ENCODE assay signal across 21 cellular contexts in genomic region chr18:22585821-22586220, GRCh38.
DNase-seq lines count a peak whose midpoint lies in the region; ATAC-seq, FAIRE-seq and TF ChIP-seq lines count a peak whose summit lies in the region.
"Had no signal": no experiment of that assay in that cellular context is flagged by ENCODE, and none has a peak within 500 bp of the region (broad histone marks: within the 10 kb centered on the region; RNA-seq: fewer than 3 reads in every experiment).

No MANE protein-coding gene starts in this region.

- H3K4me3 ChIP-seq in liver (ENCODE audit: low read depth in 1 of 3, low read length in 3 of 3) = no peak overlapping the region
- no peak overlapping the region for H3K4me3 ChIP-seq in HepG2 (replicated peaks in 1 of 3; ENCODE audit: insufficient read depth in 1 of 3, low read depth in 2 of 3, low read length in 3 of 3)
- no peak overlapping the region for H3K4me3 ChIP-seq in epithelial cell of esophagus (ENCODE audit: low read length)
- H3K4me3 ChIP-seq in right lobe of liver = no peak overlapping the region
- no peak overlapping the region for H3K4me3 ChIP-seq in small intestine (ENCODE audit: low read depth in 1 of 2, low read length in 2 of 2)
- H3K4me3 ChIP-seq: BLaER1 treated with 17β-estradiol and CSF1 and Interleukin-3, amounts not matched to agents 10 nM and 100 nM; GM12878; GM23338 had no signal

- POLR2A ChIA-PET in HepG2 (lab: Yijun Ruan, JAX) = no interaction called here

- no peak for ATAC-seq in HepG2
- ATAC-seq in right lobe of liver = peak; percentile 58 to 83 (median 69)
- no peak for ATAC-seq in GM18907 (IDR thresholded peaks at IDR 0.05; ENCODE audit: unreplicated experiment)
- ATAC-seq: GM12878, GM23338, HCT116 had no signal

- H3K27ac ChIP-seq in liver (ENCODE audit: low read depth in 1 of 2, low read length in 2 of 2) (peak overlapping the region in 1 of 2 donors; percentile 28), HepG2 (ENCODE audit: extremely low read length, insufficient read depth, low read length) (no peak overlapping the region), right lobe of liver (peak overlapping the region in 2 of 3 donors; percentile 48 to 63), small intestine (ENCODE audit: low read depth in 1 of 2, low read length in 1 of 2) (no peak overlapping the region)
- H3K27ac ChIP-seq: 22Rv1; BLaER1 treated with 17β-estradiol and CSF1 and Interleukin-3, amounts not matched to agents 10 nM and 100 nM had no signal

- no peaks in the 10 kb centered on the region for H3K79me2 ChIP-seq in HepG2 (ENCODE audit: insufficient read depth, low read length)

- no peaks in the 10 kb centered on the region for H3K9me3 ChIP-seq in liver (ENCODE audit: control insufficient read depth in 4 of 4, low read length in 3 of 4)
- no peaks in the 10 kb centered on the region for H3K9me3 ChIP-seq in HepG2 (ENCODE audit: low read length)
- no peaks in the 10 kb centered on the region for H3K9me3 ChIP-seq in right lobe of liver
- H3K9me3 ChIP-seq in small intestine (ENCODE audit: control insufficient read depth, low read depth) = no peaks in the 10 kb centered on the region

- CTCF ChIA-PET in HepG2 (lab: Yijun Ruan, JAX; ENCODE audit: low intra/inter-chr PET ratio, low total read pairs) = no interaction called here

- DNase-seq in HepG2 (ENCODE audit: low spot score) (no peak), epithelial cell of esophagus (ENCODE audit: low read depth) (peak; percentile 38), right lobe of liver (no peak), small intestine (peak; percentile 17), EL (no peak)
- no peak for DNase-seq in stimulated activated naive CD4-positive, alpha-beta T cell treated with Interleukin-2 at 50 U/mL for 16 hours (lab: John Stamatoyannopoulos, UW)
- DNase-seq: CD4-positive, alpha-beta T cell; CD8-positive, alpha-beta memory T cell; DMS 273 treated with DMSO at 0.1 percent for 48 hours; DND-41; GDM1; H9 had no signal

- H3K9ac ChIP-seq in liver (ENCODE audit: low read depth in 1 of 2, low read length in 2 of 2) (no peak overlapping the region), HepG2 (ENCODE audit: insufficient read depth, low read depth, low read length) (no peak overlapping the region)
- H3K9ac ChIP-seq: BLaER1 treated with 17β-estradiol and CSF1 and Interleukin-3, amounts not matched to agents 10 nM and 100 nM had no signal

- H3K27me3 ChIP-seq in liver (ENCODE audit: control insufficient read depth in 4 of 4, insufficient read depth in 4 of 4, low read length in 3 of 4) = no peaks in the 10 kb centered on the region
- H3K27me3 ChIP-seq in HepG2 (ENCODE audit: control insufficient read depth in 1 of 2, insufficient read depth in 2 of 2, low read length in 2 of 2) = no peaks in the 10 kb centered on the region
- H3K27me3 ChIP-seq in right lobe of liver = no peaks in the 10 kb centered on the region
- H3K27me3 ChIP-seq in small intestine (ENCODE audit: control insufficient read depth in 2 of 2, insufficient read depth in 2 of 2, low read length in 2 of 2) = peaks cover 0 to 2% of the 10 kb centered on the region in 2 donors
- H3K27me3 ChIP-seq: BLaER1 treated with 17β-estradiol and CSF1 and Interleukin-3, amounts not matched to agents 10 nM and 100 nM had no signal

- no peak for TF ChIP-seq EP300 in HepG2 (IDR thresholded peaks at IDR 0.05; ENCODE audit: low read depth in 2 of 2, low read length in 2 of 2)
- no peak for TF ChIP-seq EP300 in HepG2 (CRISPR knock-in tag; IDR thresholded peaks at IDR 0.05; ENCODE audit: borderline replicate concordance)

- H3K36me3 ChIP-seq in liver (ENCODE audit: control insufficient read depth in 4 of 4, insufficient read depth in 3 of 4, low read depth in 1 of 4, low read length in 3 of 4) = no peaks in the 10 kb centered on the region
- H3K36me3 ChIP-seq in HepG2 (replicated peaks in 1 of 2; ENCODE audit: control insufficient read depth in 1 of 2, insufficient read depth in 2 of 2, low read length in 2 of 2) = no peaks in the 10 kb centered on the region
- no peaks in the 10 kb centered on the region for H3K36me3 ChIP-seq in right lobe of liver
- H3K36me3 ChIP-seq in small intestine (ENCODE audit: control insufficient read depth in 2 of 2, insufficient read depth in 2 of 2, low read length in 2 of 2) = no peaks in the 10 kb centered on the region
- H3K36me3 ChIP-seq: BLaER1 treated with 17β-estradiol and CSF1 and Interleukin-3, amounts not matched to agents 10 nM and 100 nM had no signal

- H3K4me1 ChIP-seq in liver (ENCODE audit: control insufficient read depth in 4 of 4, insufficient read depth in 4 of 4, low read length in 3 of 4) (peaks cover 0 to 5% (median 4%) of the 10 kb centered on the region in 4 donors), HepG2 (ENCODE audit: insufficient read depth, low read length) (no peaks in the 10 kb centered on the region), right lobe of liver (peaks cover 0 to 21% (median 0%) of the 10 kb centered on the region in 4 donors), small intestine (ENCODE audit: control insufficient read depth in 2 of 2, insufficient read depth in 1 of 2, low read depth in 1 of 2, low read length in 1 of 2) (no peaks in the 10 kb centered on the region)
- H3K4me1 ChIP-seq: BLaER1 treated with 17β-estradiol and CSF1 and Interleukin-3, amounts not matched to agents 10 nM and 100 nM had no signal

- H4K20me1 ChIP-seq in HepG2 (ENCODE audit: insufficient read depth, low read length) = no peaks in the 10 kb centered on the region
- H4K20me1 ChIP-seq: BLaER1 treated with 17β-estradiol and CSF1 and Interleukin-3, amounts not matched to agents 10 nM and 100 nM had no signal

- no peak overlapping the region for H3K4me2 ChIP-seq in HepG2 (ENCODE audit: low read depth, low read length)
- H3K4me2 ChIP-seq: BLaER1 treated with 17β-estradiol and CSF1 and Interleukin-3, amounts not matched to agents 10 nM and 100 nM; GM23338 had no signal

- peak; percentile 62 to 69 for TF ChIP-seq RAD21 in liver (IDR thresholded peaks at IDR 0.05)
- TF ChIP-seq RAD21 in HepG2 (CRISPR knock-in tag; IDR thresholded peaks at IDR 0.05) = no peak

- FAIRE-seq in HepG2 (lab: Jason Lieb, UNC) (no peak), small intestine (lab: Jason Lieb, UNC) (no peak)
- FAIRE-seq: A204.1, D721Med, GM12878 had no signal

- 45% methylated on average over 2 of the region's 2 CpGs for WGBS in liver
- WGBS in HepG2 (ENCODE audit: low lambda C conversion rate) = 3% methylated on average over 2 of the region's 2 CpGs
- 26% methylated on average over 2 of the region's 2 CpGs for WGBS in right lobe of liver (ENCODE audit: insufficient coverage, low coverage, low lambda C conversion rate, missing lambda C conversion rate)
- 32 to 58% (median 39%) methylated on average over 2 of the region's 2 CpGs for WGBS in small intestine, 3 donors

- TF ChIP-seq POLR2A in HepG2 (IDR thresholded peaks at IDR 0.05; ENCODE audit: insufficient read depth in 1 of 2, low read depth in 2 of 2, low read length in 2 of 2) = no peak
- TF ChIP-seq POLR2A in right lobe of liver (IDR thresholded peaks at IDR 0.05) = no peak

- in situ Hi-C loops in HepG2 (cut with HindIII; ENCODE audit: extremely low pct_ligation_motif_present, low pct_unique_long_range_greater_than_20kb) = no loop called here

- H2AFZ ChIP-seq in HepG2 (ENCODE audit: low read length) = no peak overlapping the region
- H2AFZ ChIP-seq: GM23338 had no signal

- no TSS peak for BruUV-seq in HepG2 (replicated peaks; lab: Mats Ljungman, UMichigan)

- TF ChIP-seq CTCF in liver (IDR thresholded peaks at IDR 0.05; ENCODE audit: low read depth, low read length, missing input control) (peak; percentile 17), HepG2 (CRISPR knock-in tag; IDR thresholded peaks at IDR 0.05) (no peak), epithelial cell of esophagus (IDR thresholded peaks at IDR 0.05; ENCODE audit: insufficient read depth, low read depth, low read length, missing control alignments) (no peak), right lobe of liver (IDR thresholded peaks at IDR 0.05) (peak in 2 of 4 donors; percentile 22 to 23)

- intact Hi-C loops in HepG2 (cut with micrococcal nuclease; ENCODE audit: unreplicated experiment) = no loop called here
- intact Hi-C loops in right lobe of liver (cut with DNase I) = no loop called here

TF ChIP-seq in HepG2, 621 proteins besides CTCF, POLR2A, EP300 and RAD21 (continues in another document):
- no peak for TF ChIP-seq PITX1 (CRISPR knock-in tag; IDR thresholded peaks at IDR 0.05)
- no peak for TF ChIP-seq IRF1 (CRISPR knock-in tag; IDR thresholded peaks at IDR 0.05; ENCODE audit: low read depth)
- no peak for TF ChIP-seq ZNF652 (CRISPR knock-in tag; IDR thresholded peaks at IDR 0.05; ENCODE audit: borderline replicate concordance, low read depth)
- TF ChIP-seq ZNF383 (CRISPR knock-in tag; IDR thresholded peaks at IDR 0.05; ENCODE audit: borderline replicate concordance) = no peak
- no peak for TF ChIP-seq GMEB1 (CRISPR knock-in tag; IDR thresholded peaks at IDR 0.05; ENCODE audit: borderline replicate concordance)
- no peak for TF ChIP-seq ZFY (CRISPR knock-in tag; IDR thresholded peaks at IDR 0.05)
- TF ChIP-seq PHF20 (CRISPR knock-in tag; IDR thresholded peaks at IDR 0.05) = no peak
- TF ChIP-seq ZNF20 (CRISPR knock-in tag; IDR thresholded peaks at IDR 0.05) = no peak
- no peak for TF ChIP-seq ZNF101 (CRISPR knock-in tag; IDR thresholded peaks at IDR 0.05; ENCODE audit: borderline replicate concordance, low read depth)
- no peak for TF ChIP-seq AHR (CRISPR knock-in tag; IDR thresholded peaks at IDR 0.05)
- TF ChIP-seq ZEB1 (IDR thresholded peaks at IDR 0.05; ENCODE audit: insufficient replicate concordance, low read depth) = no peak
- TF ChIP-seq ZNF605 (CRISPR knock-in tag; IDR thresholded peaks at IDR 0.05) = no peak
- TF ChIP-seq NKX3-1 (CRISPR knock-in tag; IDR thresholded peaks at IDR 0.05) = no peak

Comparison
In these comparisons a context has a peak if more than half of its experiments do, and no peak if none do; other contexts are left out.
1. H3K27ac ChIP-seq: peak in right lobe of liver (2 of 3); none in HepG2 (single experiment) and small intestine (0 of 2).
2. ATAC-seq: peak in right lobe of liver (4 of 4); none in HepG2 (single experiment) and GM18907 (single experiment).
3. DNase-seq: peak in epithelial cell of esophagus (single experiment) and small intestine (single experiment); none in HepG2 (single experiment), right lobe of liver (0 of 3), EL (single experiment) and stimulated activated naive CD4-positive, alpha-beta T cell treated with Interleukin-2 at 50 U/mL for 16 hours (single experiment).